ENCODE assay signal across 8 cellular contexts in the genomic region with DNA sequence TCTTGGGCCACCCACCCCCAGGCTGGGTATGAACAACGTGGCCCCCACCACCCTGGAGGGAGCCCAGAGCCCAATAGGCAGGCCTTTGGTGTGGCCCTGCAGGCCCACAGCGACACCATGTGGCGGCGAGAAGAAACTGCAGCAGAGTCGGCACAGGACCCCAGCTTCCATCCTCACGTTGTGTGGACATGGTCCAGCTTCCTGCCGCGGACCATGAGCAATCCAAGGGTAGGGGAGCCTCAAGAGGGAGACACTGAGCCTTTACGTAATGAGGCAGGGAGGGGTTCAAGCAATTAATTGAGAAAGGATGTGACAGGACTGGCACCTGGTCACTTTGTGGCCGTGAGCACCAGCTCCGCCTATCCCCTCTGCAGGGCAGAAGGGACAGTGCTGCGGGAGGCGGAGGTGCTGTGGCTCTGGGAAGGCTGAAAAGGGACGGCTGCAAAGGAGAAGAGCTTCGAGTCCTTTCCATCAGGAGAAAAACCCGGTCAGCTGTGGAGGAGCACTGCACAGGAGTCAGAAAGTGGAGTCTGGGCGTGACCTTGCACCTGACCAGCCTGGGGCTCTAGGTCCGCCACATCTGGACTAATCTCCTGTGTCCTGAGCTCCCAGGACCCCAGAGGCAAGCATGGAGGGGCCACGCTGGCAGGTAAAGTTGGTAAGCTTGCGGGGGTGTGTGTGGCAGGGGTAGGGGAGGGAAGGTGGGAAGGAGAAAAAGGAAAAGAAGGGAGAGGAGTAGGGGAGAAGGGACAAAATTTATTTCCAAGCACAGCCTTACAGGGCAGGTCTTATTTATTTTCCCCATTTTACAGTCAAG. TPM values are rescaled to one million over a fixed set of nuclear protein-coding genes. Genes with fewer than 3 reads are reported as not detected.
A peak's percentile ranks its signal among the peaks of the same experiment; 100 is the strongest.
DNase-seq lines count a peak whose midpoint lies in the region; ATAC-seq, FAIRE-seq and TF ChIP-seq lines count a peak whose summit lies in the region.

No MANE protein-coding gene starts in this region.

- H3K4me1 Mint-ChIP-seq in activated T-cell treated with anti-CD3 and anti-CD28 coated beads, Interleukin-2, amount 50 U/mL, for 4 hours (ENCODE audit: low read depth) = no peaks in the 10 kb centered on the region
- peaks cover 4% of the 10 kb centered on the region for H3K4me1 Mint-ChIP-seq in glutamatergic neuron (ENCODE audit: low read depth, unreplicated experiment)

- H3K36me3 Mint-ChIP-seq in activated T-cell treated with anti-CD3 and anti-CD28 coated beads, Interleukin-2, amount 50 U/mL, for 4 hours (ENCODE audit: insufficient read depth) = no peaks in the 10 kb centered on the region
- H3K36me3 Mint-ChIP-seq in glutamatergic neuron (ENCODE audit: unreplicated experiment) = no peaks in the 10 kb centered on the region

- H3K27me3 ChIP-seq in osteoblast (ENCODE audit: insufficient read depth, low read length) = peaks cover 8% of the 10 kb centered on the region

- peak; percentile 38 for FAIRE-seq in GM12892 (lab: Jason Lieb, UNC)

- H3K36me3 ChIP-seq in osteoblast (ENCODE audit: insufficient read depth, low read length) = no peaks in the 10 kb centered on the region

- H2AFZ ChIP-seq in osteoblast (ENCODE audit: low read length) = no peak overlapping the region

- no peaks in the 10 kb centered on the region for H3K9me3 ChIP-seq in osteoblast (ENCODE audit: low read depth, low read length)

- no peak overlapping the region for H3K4me3 ChIP-seq in osteoblast (ENCODE audit: insufficient read depth, low read length)

- H3K4me1 ChIP-seq in osteoblast (ENCODE audit: insufficient read depth, low read length) = no peaks in the 10 kb centered on the region

- TF ChIP-seq POLR2A in GM12892 (IDR thresholded peaks at IDR 0.05; ENCODE audit: low read depth, low read length) = no peak

- H3K27me3 Mint-ChIP-seq in activated T-cell treated with anti-CD3 and anti-CD28 coated beads, Interleukin-2, amount 50 U/mL, for 4 hours (ENCODE audit: low read depth) = peaks cover 8% of the 10 kb centered on the region
- peaks cover 8% of the 10 kb centered on the region for H3K27me3 Mint-ChIP-seq in glutamatergic neuron (ENCODE audit: unreplicated experiment)

- no peaks in the 10 kb centered on the region for H3K79me2 ChIP-seq in osteoblast (ENCODE audit: insufficient read depth, low read length)

- no peak overlapping the region for H3K27ac Mint-ChIP-seq in glutamatergic neuron (ENCODE audit: unreplicated experiment)

- H3K9me3 Mint-ChIP-seq in activated T-cell treated with anti-CD3 and anti-CD28 coated beads, Interleukin-2, amount 50 U/mL, for 4 hours = no peaks in the 10 kb centered on the region
- peaks cover 1% of the 10 kb centered on the region for H3K9me3 Mint-ChIP-seq in glutamatergic neuron (ENCODE audit: unreplicated experiment)

- H4K20me1 ChIP-seq in osteoblast (ENCODE audit: insufficient read depth, low read length) = no peaks in the 10 kb centered on the region

- DNase-seq in Ammon's horn (ENCODE audit: low spot score) (peak; percentile 69), GM12892 (ENCODE audit: insufficient read length) (peak; percentile 68), NCI-H226 (peak; percentile 73), glutamatergic neuron (peak; percentile 63), osteoblast (ENCODE audit: insufficient read length, low spot score, missing footprints) (peak; percentile 91)
- DNase-seq in activated T-cell treated with anti-CD3 and anti-CD28 coated beads, Interleukin-2, amount 50 U/mL, for 4 hours = no peak

- ATAC-seq in HG02885 (IDR thresholded peaks at IDR 0.05; ENCODE audit: poor library complexity, unreplicated experiment) (peak; percentile 85), HG03095 (IDR thresholded peaks at IDR 0.05; ENCODE audit: unreplicated experiment) (no peak)
- ATAC-seq in activated T-cell treated with anti-CD3 and anti-CD28 coated beads, Interleukin-2, amount 50 U/mL, for 4 hours = peak; percentile 32 to 71

- H3K4me2 ChIP-seq in osteoblast (ENCODE audit: insufficient read depth, low read length) = no peak overlapping the region

- H3K27ac ChIP-seq in osteoblast (ENCODE audit: low read depth, low read length) = no peak overlapping the region

- no peak overlapping the region for H3K4me3 Mint-ChIP-seq in activated T-cell treated with anti-CD3 and anti-CD28 coated beads, Interleukin-2, amount 50 U/mL, for 4 hours
- no peak overlapping the region for H3K4me3 Mint-ChIP-seq in glutamatergic neuron (ENCODE audit: unreplicated experiment)

- TF ChIP-seq CTCF in glutamatergic neuron (IDR thresholded peaks at IDR 0.05; ENCODE audit: partially characterized antibody, unreplicated experiment) (peak; percentile 99), osteoblast (IDR thresholded peaks at IDR 0.05; ENCODE audit: extremely low read depth, low read depth, low read length) (peak; percentile 80)

RNA-seq across cellular contexts. Expression of a gene that starts 44.9 kb away (rescaled TPM):
- polyA plus RNA-seq in GM12892 (2012; ENCODE audit: missing spikeins) = 0.30 TPM
- under 1 TPM in 2 of 3 donors, not detected in 1; 0.11 to 0.27 TPM for total RNA-seq in activated T-cell treated with anti-CD3 and anti-CD28 coated beads, Interleukin-2, amount 50 U/mL, for 4 hours
- not detected for total RNA-seq in glutamatergic neuron (ENCODE audit: unreplicated experiment)
- 1.1 and 1.2 TPM in 2 replicates for total RNA-seq in osteoblast

RNA-seq across cellular contexts. Expression of a gene that starts 47.8 kb away (rescaled TPM):
- polyA plus RNA-seq in GM12892 (2012; ENCODE audit: missing spikeins) = not detected
- not detected for total RNA-seq in activated T-cell treated with anti-CD3 and anti-CD28 coated beads, Interleukin-2, amount 50 U/mL, for 4 hours
- not detected for total RNA-seq in glutamatergic neuron (ENCODE audit: unreplicated experiment)
- total RNA-seq in osteoblast = not detected in 2 replicates
